ENCODE assay signal across 12 cellular contexts in genomic region chr18:42231796-42232195, GRCh38.
DNase-seq lines count a peak whose midpoint lies in the region; ATAC-seq and TF ChIP-seq lines count a peak whose summit lies in the region.
"Had no signal": no experiment of that assay in that cellular context is flagged by ENCODE, and none has a peak within 500 bp of the region (broad histone marks: within the 10 kb centered on the region; RNA-seq: fewer than 3 reads in every experiment).

No MANE protein-coding gene starts in this region.

- H2AK5ac ChIP-seq in H9 (ENCODE audit: insufficient read length, low read length): no peak overlapping the region

- peak overlapping the region in 2 of 3 experiments; percentile 18 to 49; a peak in 2 of 7 replicates for H3K27ac Mint-ChIP-seq in H9
- H3K27ac Mint-ChIP-seq: CD4-positive, alpha-beta memory T cell had no signal

- H3K79me1 ChIP-seq in H9 (ENCODE audit: insufficient read depth, low read depth, low read length, poor library complexity, severe bottlenecking): no peaks in the 10 kb centered on the region

- H4K5ac ChIP-seq in H9 (ENCODE audit: insufficient read length, low read depth, low read length): no peak overlapping the region

- no peaks in the 10 kb centered on the region for H3K27me3 Mint-ChIP-seq in H9 (ENCODE audit: low read depth)
- H3K27me3 Mint-ChIP-seq: CD4-positive, alpha-beta memory T cell had no signal

- no peak overlapping the region for H2BK5ac ChIP-seq in H9 (ENCODE audit: insufficient read length, low read length)

- H3K4ac ChIP-seq in H9 (ENCODE audit: low read depth, low read length): no peak overlapping the region

- peaks cover 0 to 2% (median 0%) of the 10 kb centered on the region in 3 experiments; a peak in 1 of 7 replicates for H3K36me3 Mint-ChIP-seq in H9 (ENCODE audit: insufficient read depth in 1 of 3, low read depth in 3 of 3)
- H3K36me3 Mint-ChIP-seq: CD4-positive, alpha-beta memory T cell had no signal

- H4K20me1 ChIP-seq in H9 (ENCODE audit: control insufficient read depth, insufficient read depth, insufficient read length) (no peaks in the 10 kb centered on the region), Karpas-422 (ENCODE audit: insufficient read depth, low read depth, low read length) (no peaks in the 10 kb centered on the region)

- no peaks in the 10 kb centered on the region for H3K9me3 ChIP-seq in H9 (ENCODE audit: control insufficient read depth, low read depth, low read length)
- no peaks in the 10 kb centered on the region for H3K9me3 ChIP-seq in Karpas-422 (ENCODE audit: low read length)
- H3K9me3 ChIP-seq: Caco-2 had no signal

- H3K9ac ChIP-seq in H9 (ENCODE audit: extremely low read depth, insufficient read length, low read length) (no peak overlapping the region), Karpas-422 (ENCODE audit: low read length) (no peak overlapping the region)

- H3K9me3 Mint-ChIP-seq in H9: no peaks in the 10 kb centered on the region; a peak in 1 of 5 replicates
- H3K9me3 Mint-ChIP-seq: CD4-positive, alpha-beta memory T cell had no signal

- H3K23ac ChIP-seq in H9 (ENCODE audit: insufficient read length, low read depth, low read length): no peak overlapping the region

- H3K18ac ChIP-seq in H9 (ENCODE audit: insufficient read length, low read depth, low read length): no peak overlapping the region

- H3K4me2 ChIP-seq in H9 (ENCODE audit: insufficient read depth, insufficient read length, low read length) (no peak overlapping the region), Karpas-422 (ENCODE audit: low read depth, low read length, poor library complexity, severe bottlenecking) (no peak overlapping the region)

- no peak overlapping the region for H3K14ac ChIP-seq in H9 (ENCODE audit: insufficient read depth, low read length)

- H3K79me2 ChIP-seq in H9 (ENCODE audit: insufficient read depth, low read length) (no peaks in the 10 kb centered on the region), Karpas-422 (ENCODE audit: low read length) (no peaks in the 10 kb centered on the region)

- H3K4me3 ChIP-seq in Karpas-422 (ENCODE audit: low read length): no peak overlapping the region

- 0 out of 2 replicates have a peak, but pooled peaks cover 2% of the 10 kb centered on the region for H3K4me1 ChIP-seq in H9 (ENCODE audit: insufficient read depth, low read length)
- peaks cover 12% of the 10 kb centered on the region for H3K4me1 ChIP-seq in Karpas-422 (ENCODE audit: low read length)

- no peak overlapping the region for H4K8ac ChIP-seq in H9 (replicated peaks; ENCODE audit: insufficient read length, low read depth, low read length)

- peak; percentile 16 for DNase-seq in COLO829 (ENCODE audit: low spot score)
- no peak for DNase-seq in H9
- DNase-seq in epidermal melanocyte (ENCODE audit: insufficient read length, low spot score): peak; percentile 22
- DNase-seq in activated CD4-positive, alpha-beta T cell treated with anti-CD3 and anti-CD28 coated beads for 4 hours: no peak
- DNase-seq in Karpas-422: no peak
- DNase-seq: C1 segment of cervical spinal cord; Caco-2; CD4-positive, alpha-beta memory T cell; DMS153; DND-41; H7 had no signal

- H3K27me3 ChIP-seq in H9 (ENCODE audit: insufficient read depth, low read length): no peaks in the 10 kb centered on the region
- H3K27me3 ChIP-seq in Karpas-422 (ENCODE audit: low read length): no peaks in the 10 kb centered on the region

- no peak for ATAC-seq in GM19023 (IDR thresholded peaks at IDR 0.05; ENCODE audit: unreplicated experiment)

- TF ChIP-seq CTCF in H9 (conservative IDR thresholded peaks at IDR 0.05): no peak

- no peaks in the 10 kb centered on the region for H3K9me2 ChIP-seq in Karpas-422 (replicated peaks; ENCODE audit: insufficient read depth, low read length)

- H2AFZ ChIP-seq in H9 (ENCODE audit: low read length): no peak overlapping the region
- H2AFZ ChIP-seq in Karpas-422 (ENCODE audit: low read length): no peak overlapping the region

- H3K56ac ChIP-seq in H9 (ENCODE audit: insufficient read length, low read depth, low read length): no peak overlapping the region

- H3K4me1 Mint-ChIP-seq in H9: peaks cover 5% of the 10 kb centered on the region in 2 experiments
- H3K4me1 Mint-ChIP-seq: CD4-positive, alpha-beta memory T cell had no signal

- no peak overlapping the region for H2BK15ac ChIP-seq in H9 (ENCODE audit: low read depth, low read length)

- no peaks in the 10 kb centered on the region for H3K23me2 ChIP-seq in H9 (ENCODE audit: insufficient read length, low read depth, low read length, poor library complexity, severe bottlenecking)

- no peak overlapping the region for H2BK120ac ChIP-seq in H9 (ENCODE audit: low read depth, low read length, poor library complexity, severe bottlenecking)

- H3K36me3 ChIP-seq in Karpas-422 (ENCODE audit: insufficient read depth, low read length): no peaks in the 10 kb centered on the region

- H3K27ac ChIP-seq in H9 (ENCODE audit: insufficient read length, low read depth, low read length) (no peak overlapping the region), Karpas-422 (ENCODE audit: low read length) (no peak overlapping the region)

- no peak overlapping the region for H2BK20ac ChIP-seq in H9 (ENCODE audit: low read depth, low read length, poor library complexity, severe bottlenecking)

- no peak overlapping the region for H3T11ph ChIP-seq in H9 (ENCODE audit: low read length)

- no peak overlapping the region for H4K91ac ChIP-seq in H9 (ENCODE audit: insufficient read length, low read depth, low read length)

- no peak overlapping the region for H2BK12ac ChIP-seq in H9 (ENCODE audit: insufficient read length, low read depth, low read length)

- no CpG with 5 or more reads among the region's 2 CpGs for WGBS in H9 (ENCODE audit: extremely low coverage, insufficient read length, low lambda C conversion rate)

- no peak overlapping the region for H3K4me3 Mint-ChIP-seq in H9
- H3K4me3 Mint-ChIP-seq: CD4-positive, alpha-beta memory T cell had no signal

Comparison
In these comparisons a context has a peak if more than half of its experiments do, and no peak if none do; other contexts are left out.
1. DNase-seq: peak in COLO829 (single experiment) and epidermal melanocyte (single experiment); none in H9 (single experiment), activated CD4-positive, alpha-beta T cell treated with anti-CD3 and anti-CD28 coated beads for 4 hours (0 of 2) and Karpas-422 (single experiment).